ENCODE assay signal across 8 cellular contexts in genomic region chr2:164221473-164221872, GRCh38.
"Had no signal": no experiment of that assay in that cellular context is flagged by ENCODE, and none has a peak within 500 bp of the region (broad histone marks: within the 10 kb centered on the region; RNA-seq: fewer than 3 reads in every experiment).

No MANE protein-coding gene starts in this region.

- DNase-seq: GDM1, GF-D8 had no signal

- FAIRE-seq: G401.6, GM12878, GM12891, GM12892, GM18507, GM19239 had no signal

- H3K4me3 ChIP-seq: GM12878 had no signal
